ENCODE assay signal across 1 cellular context in genomic region chr1:248863011-248863881, GRCh38.
TF ChIP-seq lines count a peak whose summit lies in the region.

No MANE protein-coding gene starts in this region.

TF ChIP-seq in HEK293, 187 proteins besides CTCF, POLR2A, EP300 and RAD21 (continued from another document):
- no peak for TF ChIP-seq ZNF692 (tag by site-specific recombination; IDR thresholded peaks at IDR 0.05)
- TF ChIP-seq ZNF335 (tag by site-specific recombination; conservative IDR thresholded peaks at IDR 0.05), result peak; percentile 50
- TF ChIP-seq OSR2 (tag by site-specific recombination; IDR thresholded peaks at IDR 0.05), result 0 out of 2 replicates have a peak, but pooled peaks have one; percentile 44
- TF ChIP-seq ZXDB (tag by site-specific recombination; IDR thresholded peaks at IDR 0.05), result 0 out of 2 replicates have a peak, but pooled peaks have one; percentile 32
- peak; percentile 84 for TF ChIP-seq ZSCAN30 (tag by site-specific recombination; IDR thresholded peaks at IDR 0.05)
- TF ChIP-seq ZNF311 (tag by site-specific recombination; IDR thresholded peaks at IDR 0.05; ENCODE audit: borderline replicate concordance), result no peak
- TF ChIP-seq ZNF549 (tag by site-specific recombination; IDR thresholded peaks at IDR 0.05), result no peak
- 0 out of 2 replicates have a peak, but pooled peaks have one; percentile 24 for TF ChIP-seq ZNF501 (tag by site-specific recombination; IDR thresholded peaks at IDR 0.05)
- TF ChIP-seq EGR2 (tag by site-specific recombination; IDR thresholded peaks at IDR 0.05; ENCODE audit: low read depth), result no peak
- TF ChIP-seq ZNF302 (tag by site-specific recombination; IDR thresholded peaks at IDR 0.05; ENCODE audit: low read depth), result no peak
- TF ChIP-seq ZNF610 (tag by site-specific recombination; IDR thresholded peaks at IDR 0.05; ENCODE audit: borderline replicate concordance), result no peak
- TF ChIP-seq PRDM10 (tag by site-specific recombination; IDR thresholded peaks at IDR 0.05), result 0 out of 2 replicates have a peak, but pooled peaks have one; percentile 11
- peak; percentile 13 for TF ChIP-seq ZBTB26 (tag by site-specific recombination; optimal IDR thresholded peaks at IDR 0.05)
- TF ChIP-seq ZNF324 (tag by site-specific recombination; IDR thresholded peaks at IDR 0.05), result no peak
- no peak for TF ChIP-seq WT1 (tag by site-specific recombination; IDR thresholded peaks at IDR 0.05)
- TF ChIP-seq KLF1 (tag by site-specific recombination; IDR thresholded peaks at IDR 0.05), result no peak
- TF ChIP-seq ZNF23 (tag by site-specific recombination; IDR thresholded peaks at IDR 0.05; ENCODE audit: borderline replicate concordance), result no peak
- TF ChIP-seq, protein P1, sequence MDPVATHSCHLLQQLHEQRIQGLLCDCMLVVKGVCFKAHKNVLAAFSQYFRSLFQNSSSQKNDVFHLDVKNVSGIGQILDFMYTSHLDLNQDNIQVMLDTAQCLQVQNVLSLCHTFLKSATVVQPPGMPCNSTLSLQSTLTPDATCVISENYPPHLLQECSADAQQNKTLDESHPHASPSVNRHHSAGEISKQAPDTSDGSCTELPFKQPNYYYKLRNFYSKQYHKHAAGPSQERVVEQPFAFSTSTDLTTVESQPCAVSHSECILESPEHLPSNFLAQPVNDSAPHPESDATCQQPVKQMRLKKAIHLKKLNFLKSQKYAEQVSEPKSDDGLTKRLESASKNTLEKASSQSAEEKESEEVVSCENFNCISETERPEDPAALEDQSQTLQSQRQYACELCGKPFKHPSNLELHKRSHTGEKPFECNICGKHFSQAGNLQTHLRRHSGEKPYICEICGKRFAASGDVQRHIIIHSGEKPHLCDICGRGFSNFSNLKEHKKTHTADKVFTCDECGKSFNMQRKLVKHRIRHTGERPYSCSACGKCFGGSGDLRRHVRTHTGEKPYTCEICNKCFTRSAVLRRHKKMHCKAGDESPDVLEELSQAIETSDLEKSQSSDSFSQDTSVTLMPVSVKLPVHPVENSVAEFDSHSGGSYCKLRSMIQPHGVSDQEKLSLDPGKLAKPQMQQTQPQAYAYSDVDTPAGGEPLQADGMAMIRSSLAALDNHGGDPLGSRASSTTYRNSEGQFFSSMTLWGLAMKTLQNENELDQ (tag by site-specific recombination; IDR thresholded peaks at IDR 0.05; ENCODE audit: low read depth), result no peak
- TF ChIP-seq, protein P2, sequence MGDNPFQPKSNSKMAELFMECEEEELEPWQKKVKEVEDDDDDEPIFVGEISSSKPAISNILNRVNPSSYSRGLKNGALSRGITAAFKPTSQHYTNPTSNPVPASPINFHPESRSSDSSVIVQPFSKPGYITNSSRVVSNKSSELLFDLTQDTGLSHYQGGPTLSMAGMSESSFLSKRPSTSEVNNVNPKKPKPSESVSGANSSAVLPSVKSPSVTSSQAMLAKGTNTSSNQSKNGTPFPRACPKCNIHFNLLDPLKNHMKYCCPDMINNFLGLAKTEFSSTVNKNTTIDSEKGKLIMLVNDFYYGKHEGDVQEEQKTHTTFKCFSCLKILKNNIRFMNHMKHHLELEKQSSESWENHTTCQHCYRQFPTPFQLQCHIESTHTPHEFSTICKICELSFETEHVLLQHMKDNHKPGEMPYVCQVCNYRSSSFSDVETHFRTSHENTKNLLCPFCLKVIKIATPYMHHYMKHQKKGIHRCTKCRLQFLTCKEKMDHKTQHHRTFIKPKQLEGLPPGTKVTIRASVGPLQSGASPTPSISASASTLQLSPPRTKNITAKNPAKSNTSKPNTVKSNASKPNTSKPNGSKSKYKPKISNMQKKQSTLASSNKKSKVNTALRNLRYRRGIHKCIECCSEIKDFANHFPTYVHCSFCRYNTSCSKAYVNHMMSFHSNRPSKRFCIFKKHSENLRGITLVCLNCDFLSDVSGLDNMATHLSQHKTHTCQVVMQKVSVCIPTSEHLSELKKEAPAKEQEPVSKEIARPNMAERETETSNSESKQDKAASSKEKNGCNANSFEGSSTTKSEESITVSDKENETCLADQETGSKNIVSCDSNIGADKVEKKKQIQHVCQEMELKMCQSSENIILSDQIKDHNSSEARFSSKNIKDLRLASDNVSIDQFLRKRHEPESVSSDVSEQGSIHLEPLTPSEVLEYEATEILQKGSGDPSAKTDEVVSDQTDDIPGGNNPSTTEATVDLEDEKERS (tag by site-specific recombination; IDR thresholded peaks at IDR 0.05), result no peak
- TF ChIP-seq ZNF19 (tag by site-specific recombination; IDR thresholded peaks at IDR 0.05; ENCODE audit: low read depth), result no peak
- no peak for TF ChIP-seq ZNF785 (tag by site-specific recombination; IDR thresholded peaks at IDR 0.05)
- peak; percentile 54; the same call in 1 of the 2 replicates for TF ChIP-seq GLIS2 (tag by site-specific recombination; IDR thresholded peaks at IDR 0.05)
- no peak for TF ChIP-seq ZEB2 (tag by site-specific recombination; IDR thresholded peaks at IDR 0.05)
- no peak for TF ChIP-seq IKZF3 (tag by site-specific recombination; IDR thresholded peaks at IDR 0.05)
- TF ChIP-seq ZNF16 (tag by site-specific recombination; IDR thresholded peaks at IDR 0.05; ENCODE audit: low read depth), result no peak
- no peak for TF ChIP-seq SETDB1 (IDR thresholded peaks at IDR 0.05; ENCODE audit: insufficient read length, low read length)
- no peak for TF ChIP-seq KLF7 (tag by site-specific recombination; IDR thresholded peaks at IDR 0.05; ENCODE audit: borderline replicate concordance)
